16 cellular contexts compared by ENCODE assay signal in genomic region chr19:6721113-6721474, GRCh38. TPM values are rescaled to one million over a fixed set of nuclear protein-coding genes. Genes with fewer than 3 reads are reported as not detected.
DNase-seq lines count a peak whose midpoint lies in the region; ATAC-seq and TF ChIP-seq lines count a peak whose summit lies in the region.
"Had no signal": no experiment of that assay in that cellular context is flagged by ENCODE, and none has a peak within 500 bp of the region (broad histone marks: within the 10 kb centered on the region; RNA-seq: fewer than 3 reads in every experiment).

No MANE protein-coding gene starts in this region.

- H3K4me2 ChIP-seq in PC-9 = peak overlapping the region; percentile 96

- no peaks in the 10 kb centered on the region for H4K20me1 ChIP-seq in PC-9 (ENCODE audit: insufficient read depth)

- CTCF ChIA-PET in CD8-positive, alpha-beta memory T cell (lab: Charles Lee) = no interaction called here
- CTCF ChIA-PET in PC-9 (lab: Charles Lee) = interaction anchor here (0.7 kb wide), 1 partner anchor 16 kb away, joined by 12 read pairs; no protein-coding TSS in a partner anchor
- CTCF ChIA-PET in activated CD8-positive, alpha-beta memory T cell treated with anti-CD3 and anti-CD28 coated beads, Interleukin-2, amount 10 ng/mL, durations not matched to agents 7 days and 5 days (lab: Charles Lee) = no interaction called here

- BruUV-seq in PC-9 (replicated peaks; lab: Mats Ljungman, UMichigan) = no TSS peak

- no peak overlapping the region for H2AFZ ChIP-seq in PC-9

- POLR2A ChIA-PET in CD8-positive, alpha-beta memory T cell (lab: Charles Lee) = no interaction called here
- POLR2A ChIA-PET in PC-9 (lab: Charles Lee; ENCODE audit: unreplicated experiment) = interaction anchor here (0.6 to 1.5 kb wide), 2 partner anchors 16 to 31 kb away, joined by 4 to 15 read pairs; partner anchors contain the start of gene GPR108

- H3F3A ChIP-seq in PC-9 (ENCODE audit: insufficient read depth, low read depth) = peaks cover 30% of the 10 kb centered on the region

- H3K9me3 ChIP-seq in CD8-positive, alpha-beta memory T cell (ENCODE audit: low read length) = no peaks in the 10 kb centered on the region
- no peaks in the 10 kb centered on the region for H3K9me3 ChIP-seq in PC-9 (ENCODE audit: insufficient read depth, low read depth)
- no peaks in the 10 kb centered on the region for H3K9me3 ChIP-seq in gastroesophageal sphincter
- no peaks in the 10 kb centered on the region for H3K9me3 ChIP-seq in sigmoid colon

- no peaks in the 10 kb centered on the region for H3K36me3 ChIP-seq in CD8-positive, alpha-beta memory T cell (ENCODE audit: insufficient read depth, low read length)
- no peaks in the 10 kb centered on the region for H3K36me3 ChIP-seq in PC-9 (ENCODE audit: low read depth)
- peaks cover 0 to 4% of the 10 kb centered on the region in 2 donors for H3K36me3 ChIP-seq in gastroesophageal sphincter
- H3K36me3 ChIP-seq in sigmoid colon = no peaks in the 10 kb centered on the region

- TF ChIP-seq EP300 in gastroesophageal sphincter (IDR thresholded peaks at IDR 0.05) (no peak), sigmoid colon (IDR thresholded peaks at IDR 0.05) (no peak)

- H3K27me3 ChIP-seq in CD8-positive, alpha-beta memory T cell (ENCODE audit: insufficient read depth, low read length, poor library complexity, severe bottlenecking) = no peaks in the 10 kb centered on the region
- H3K27me3 ChIP-seq in PC-9 (ENCODE audit: insufficient read depth, low read depth) (no peaks in the 10 kb centered on the region), gastroesophageal sphincter (peaks cover 35% of the 10 kb centered on the region), sigmoid colon (peaks cover 0 to 12% (median 4%) of the 10 kb centered on the region in 3 donors)

- peak overlapping the region; percentile 4 for H3K27ac ChIP-seq in CD8-positive, alpha-beta memory T cell (ENCODE audit: low read depth, low read length)
- H3K27ac ChIP-seq in PC-9 (peak overlapping the region; percentile 77), gastroesophageal sphincter (peak overlapping the region in 3 of 4 donors; percentile 43 to 67 (median 51)), sigmoid colon (peak overlapping the region; percentile 12 to 65 (median 36))

- H3K4me3 ChIP-seq in CD8-positive, alpha-beta memory T cell (ENCODE audit: low read length) = no peak overlapping the region
- no peak overlapping the region for H3K4me3 ChIP-seq in PC-9
- no peak overlapping the region for H3K4me3 ChIP-seq in gastroesophageal sphincter
- H3K4me3 ChIP-seq in sigmoid colon = no peak overlapping the region

- H3K9me2 ChIP-seq in PC-9 (ENCODE audit: insufficient read depth) = no peaks in the 10 kb centered on the region

- H3K36me3 Mint-ChIP-seq in CD8-positive, alpha-beta memory T cell = no peaks in the 10 kb centered on the region
- no peaks in the 10 kb centered on the region for H3K36me3 Mint-ChIP-seq in activated CD8-positive, alpha-beta memory T cell treated with anti-CD3 and anti-CD28 coated beads, Interleukin-2, amount 10 ng/mL, durations not matched to agents 7 days and 5 days

- H3K79me2 ChIP-seq in PC-9 (ENCODE audit: low read depth) = peaks cover 15% of the 10 kb centered on the region

- H3K4me1 Mint-ChIP-seq in CD8-positive, alpha-beta memory T cell = peaks cover 16 to 22% (median 21%) of the 10 kb centered on the region in 3 donors
- H3K4me1 Mint-ChIP-seq in activated CD8-positive, alpha-beta memory T cell treated with anti-CD3 and anti-CD28 coated beads, Interleukin-2, amount 10 ng/mL, durations not matched to agents 7 days and 5 days = peaks cover 45% of the 10 kb centered on the region

- no peak overlapping the region for H3K4me3 Mint-ChIP-seq in CD8-positive, alpha-beta memory T cell
- no peak overlapping the region for H3K4me3 Mint-ChIP-seq in activated CD8-positive, alpha-beta memory T cell treated with anti-CD3 and anti-CD28 coated beads, Interleukin-2, amount 10 ng/mL, durations not matched to agents 7 days and 5 days
- H3K4me3 Mint-ChIP-seq: activated naive CD8-positive, alpha-beta T cell had no signal

- H3K4me1 ChIP-seq in CD8-positive, alpha-beta memory T cell (ENCODE audit: insufficient read depth, low read length) = peaks cover 3% of the 10 kb centered on the region
- H3K4me1 ChIP-seq in PC-9 (replicated peaks; ENCODE audit: insufficient read depth) = peaks cover 47% of the 10 kb centered on the region
- peaks cover 0 to 23% (median 5%) of the 10 kb centered on the region in 3 donors for H3K4me1 ChIP-seq in gastroesophageal sphincter
- H3K4me1 ChIP-seq in sigmoid colon = peaks cover 0 to 5% (median 0%) of the 10 kb centered on the region in 4 donors

- H3K9me3 Mint-ChIP-seq in CD8-positive, alpha-beta memory T cell = no peaks in the 10 kb centered on the region
- H3K9me3 Mint-ChIP-seq in activated CD8-positive, alpha-beta memory T cell treated with anti-CD3 and anti-CD28 coated beads, Interleukin-2, amount 10 ng/mL, durations not matched to agents 7 days and 5 days (ENCODE audit: low read depth) = peaks cover 6% of the 10 kb centered on the region

- intact Hi-C loops in PC-9 (cut with micrococcal nuclease; ENCODE audit: unreplicated experiment) (no loop called here), sigmoid colon (cut with DNase I) (no loop called here)

- no peak for DNase-seq in CD8-positive, alpha-beta memory T cell
- DNase-seq in PC-9 = no peak
- no peak for DNase-seq in sigmoid colon
- no peak for DNase-seq in activated CD8-positive, alpha-beta memory T cell treated with anti-CD3 and anti-CD28 coated beads, Interleukin-2, amount 10 ng/mL, durations not matched to agents 7 days and 5 days
- DNase-seq in activated effector memory CD4-positive, alpha-beta T cell treated with Interleukin-2 at 50 U/mL for 16 hours = no peak
- no peak for DNase-seq in AML-193 (lab: John Stamatoyannopoulos, UW)
- no peak for DNase-seq in DMS114 treated with DMSO at 0.1 percent for 48 hours (lab: John Stamatoyannopoulos, UW; ENCODE audit: unreplicated experiment)
- DNase-seq: activated CD4-positive, alpha-beta T cell treated with anti-CD3 and anti-CD28 coated beads, Interleukin-2, amount 50 U/mL, for 4 hours; islet precursor cell; NCI-H1048; NCI-H2081; NCI-H510A treated with DMSO at 0.1 percent for 48 hours; stimulated activated CD4-positive, alpha-beta T cell treated with anti-CD3 and anti-CD28 coated beads, Interleukin-2, amount 100 ng/mL, for 24 hours had no signal

- ATAC-seq in gastroesophageal sphincter = no peak
- no peak for ATAC-seq in activated CD8-positive, alpha-beta memory T cell treated with anti-CD3 and anti-CD28 coated beads, Interleukin-2, amount 10 ng/mL, durations not matched to agents 7 days and 5 days
- ATAC-seq: Panc1 had no signal

- TF ChIP-seq POLR2A in gastroesophageal sphincter (IDR thresholded peaks at IDR 0.05) = no peak
- no peak for TF ChIP-seq POLR2A in sigmoid colon (IDR thresholded peaks at IDR 0.05)

- H3K27me3 Mint-ChIP-seq in CD8-positive, alpha-beta memory T cell = peaks cover 0 to 1% of the 10 kb centered on the region in 2 donors
- H3K27me3 Mint-ChIP-seq in activated CD8-positive, alpha-beta memory T cell treated with anti-CD3 and anti-CD28 coated beads, Interleukin-2, amount 10 ng/mL, durations not matched to agents 7 days and 5 days = peaks cover 2% of the 10 kb centered on the region
- H3K27me3 Mint-ChIP-seq: activated naive CD8-positive, alpha-beta T cell had no signal

- TF ChIP-seq CTCF in PC-9 (conservative IDR thresholded peaks at IDR 0.05) = no peak
- no peak for TF ChIP-seq CTCF in gastroesophageal sphincter (IDR thresholded peaks at IDR 0.05)
- TF ChIP-seq CTCF in sigmoid colon (IDR thresholded peaks at IDR 0.05) = no peak

- peak overlapping the region in 1 of 8 donors; percentile 65 for H3K27ac Mint-ChIP-seq in CD8-positive, alpha-beta memory T cell
- H3K27ac Mint-ChIP-seq in activated CD8-positive, alpha-beta memory T cell treated with anti-CD3 and anti-CD28 coated beads, Interleukin-2, amount 10 ng/mL, durations not matched to agents 7 days and 5 days = no peak overlapping the region
- H3K27ac Mint-ChIP-seq: activated naive CD8-positive, alpha-beta T cell had no signal

RNA-seq across cellular contexts. Expression of gene C3, which starts 0.6 kb away (rescaled TPM):
- total RNA-seq in CD8-positive, alpha-beta memory T cell = 1 to 10 TPM; 1.6 to 1.7 TPM
- not detected for polyA plus RNA-seq in CD8-positive, alpha-beta memory T cell
- 130 and 132 TPM in 2 replicates for total RNA-seq in PC-9 (2021)
- 100 to 1,000 TPM; 246 to 757 (median 594) TPM for total RNA-seq in gastroesophageal sphincter
- 1,000 to 10,000 TPM in 1 of 4 donors, 100 to 1,000 TPM in 3; 317 to 1,284 (median 452) TPM for total RNA-seq in sigmoid colon
- polyA plus RNA-seq in sigmoid colon = 100 to 1,000 TPM in 1 of 3 donors, 10 to 100 TPM in 1, 1 to 10 TPM in 1; 9.0 to 313 (median 66.7) TPM
- 1 to 10 TPM in 1 of 2 experiments, under 1 TPM in 1; 0.67 to 1.0 TPM for total RNA-seq in activated CD8-positive, alpha-beta memory T cell treated with anti-CD3 and anti-CD28 coated beads, Interleukin-2, amount 10 ng/mL, durations not matched to agents 7 days and 5 days

RNA-seq across cellular contexts. Expression of gene GPR108, which starts 16.3 kb away (rescaled TPM):
- total RNA-seq in CD8-positive, alpha-beta memory T cell = 10 to 100 TPM; 72.0 to 74.0 TPM
- polyA plus RNA-seq in CD8-positive, alpha-beta memory T cell = 108 TPM
- total RNA-seq in PC-9 (2021) (58.3 and 66.8 TPM in 2 replicates), gastroesophageal sphincter (10 to 100 TPM; 44.0 to 68.8 (median 60.1) TPM), sigmoid colon (10 to 100 TPM; 44.5 to 67.3 (median 58.8) TPM)
- 10 to 100 TPM; 39.0 to 91.1 (median 53.4) TPM for polyA plus RNA-seq in sigmoid colon
- total RNA-seq in activated CD8-positive, alpha-beta memory T cell treated with anti-CD3 and anti-CD28 coated beads, Interleukin-2, amount 10 ng/mL, durations not matched to agents 7 days and 5 days = 100 to 1,000 TPM in 1 of 2 experiments, 10 to 100 TPM in 1; 77.2 to 100 TPM

RNA-seq across cellular contexts. Expression of gene TRIP10, which starts 18.4 kb away (rescaled TPM):
- 10 to 100 TPM; 44.6 to 47.8 TPM for total RNA-seq in CD8-positive, alpha-beta memory T cell
- polyA plus RNA-seq in CD8-positive, alpha-beta memory T cell = 2.0 TPM
- total RNA-seq in PC-9 (2021) = 84.3 and 104 TPM in 2 replicates
- total RNA-seq in gastroesophageal sphincter = 100 to 1,000 TPM in 3 of 4 donors, 10 to 100 TPM in 1; 94.1 to 129 (median 104) TPM
- total RNA-seq in sigmoid colon = 100 to 1,000 TPM in 1 of 4 donors, 10 to 100 TPM in 3; 73.1 to 117 (median 90.1) TPM
- 10 to 100 TPM; 49.5 to 76.7 (median 70.3) TPM for polyA plus RNA-seq in sigmoid colon
- 10 to 100 TPM; 13.7 to 22.2 TPM for total RNA-seq in activated CD8-positive, alpha-beta memory T cell treated with anti-CD3 and anti-CD28 coated beads, Interleukin-2, amount 10 ng/mL, durations not matched to agents 7 days and 5 days

RNA-seq across cellular contexts. Expression of gene SH2D3A, which starts 46.1 kb away (rescaled TPM):
- total RNA-seq in CD8-positive, alpha-beta memory T cell = 10 to 100 TPM; 21.3 TPM
- 40.6 TPM for polyA plus RNA-seq in CD8-positive, alpha-beta memory T cell
- total RNA-seq in PC-9 (2021) = 43.3 and 43.4 TPM in 2 replicates
- 1 to 10 TPM in 2 of 4 donors, under 1 TPM in 1, not detected in 1; 0.78 to 5.8 (median 1.7) TPM for total RNA-seq in gastroesophageal sphincter
- under 1 TPM in 1 of 4 donors, not detected in 3; 0.66 TPM for total RNA-seq in sigmoid colon
- polyA plus RNA-seq in sigmoid colon = 10 to 100 TPM; 23.8 to 42.7 (median 30.0) TPM
- total RNA-seq in activated CD8-positive, alpha-beta memory T cell treated with anti-CD3 and anti-CD28 coated beads, Interleukin-2, amount 10 ng/mL, durations not matched to agents 7 days and 5 days = 10 to 100 TPM; 13.8 to 22.3 TPM

RNA-seq across cellular contexts. Expression of gene TNFSF14, which starts 51.1 kb away (rescaled TPM):
- 100 to 1,000 TPM; 111 to 116 TPM for total RNA-seq in CD8-positive, alpha-beta memory T cell
- 30.7 TPM for polyA plus RNA-seq in CD8-positive, alpha-beta memory T cell
- total RNA-seq in PC-9 (2021) (0.30 and 0.37 TPM in 2 replicates), gastroesophageal sphincter (1 to 10 TPM in 2 of 4 donors, under 1 TPM in 2; 0.16 to 2.4 (median 0.81) TPM), sigmoid colon (1 to 10 TPM in 1 of 4 donors, under 1 TPM in 2, not detected in 1; under 0.01 to 2.0 (median 0.41) TPM)
- polyA plus RNA-seq in sigmoid colon = 1 to 10 TPM in 1 of 3 donors, not detected in 2; 2.8 TPM
- 10 to 100 TPM; 31.1 to 55.9 TPM for total RNA-seq in activated CD8-positive, alpha-beta memory T cell treated with anti-CD3 and anti-CD28 coated beads, Interleukin-2, amount 10 ng/mL, durations not matched to agents 7 days and 5 days

Comparison
In these comparisons a context has a peak if more than half of its experiments do, and no peak if none do; other contexts are left out.
1. H3K27ac ChIP-seq: peak in every context shown above with its lines; median percentile 77 in PC-9; 51 in gastroesophageal sphincter; 36 in sigmoid colon; 4 in CD8-positive, alpha-beta memory T cell.
2. RNA of gene C3, which starts 0.6 kb away (total RNA-seq): 246 to 757 TPM in gastroesophageal sphincter, 317 to 1,284 TPM in sigmoid colon and 130 to 132 TPM in PC-9; 1.6 to 1.7 TPM in CD8-positive, alpha-beta memory T cell and 0.67 to 1.0 TPM in activated CD8-positive, alpha-beta memory T cell treated with anti-CD3 and anti-CD28 coated beads, Interleukin-2, amount 10 ng/mL, durations not matched to agents 7 days and 5 days; every median in the first group is over 10 times any median in the second.